In the genomic region with DNA sequence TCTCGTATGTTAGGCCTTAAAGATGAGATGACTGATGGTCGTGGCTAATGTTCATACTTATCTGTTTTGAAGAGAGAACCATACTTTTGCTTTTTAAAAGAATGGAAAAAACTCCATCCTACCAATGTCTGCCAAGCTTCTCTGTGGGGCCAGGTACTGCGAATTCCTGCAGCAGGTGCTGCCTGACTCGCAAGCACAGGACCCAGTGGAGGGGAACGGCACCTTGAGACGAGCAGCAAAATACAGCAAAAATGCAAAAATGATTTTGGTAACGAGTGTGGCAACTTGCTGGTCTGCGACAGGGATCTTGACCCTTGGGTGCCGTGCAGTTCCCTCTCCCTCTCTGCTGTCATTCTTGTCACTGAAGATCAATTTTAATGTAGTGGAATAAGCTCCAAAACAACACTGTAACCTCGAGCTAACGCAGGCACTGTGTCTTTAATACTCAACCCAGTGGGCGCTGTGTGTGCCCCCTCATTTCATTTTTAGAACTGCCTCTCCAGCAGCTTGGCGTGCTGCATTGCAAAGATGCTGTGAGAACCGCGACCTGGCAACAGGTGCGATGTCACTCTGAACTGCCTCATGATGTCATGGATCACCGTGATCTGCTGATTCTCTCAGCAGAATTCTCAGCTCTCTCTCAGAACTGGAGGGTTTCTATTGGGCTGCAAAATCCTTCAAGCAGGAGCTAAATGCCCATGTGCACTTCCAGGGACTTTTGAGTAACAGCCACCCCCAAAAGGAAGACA, we compare ENCODE assay signal across 15 cellular contexts. TPM values are rescaled to one million over a fixed set of nuclear protein-coding genes. Genes with fewer than 3 reads are reported as not detected.
A peak's percentile ranks its signal among the peaks of the same experiment; 100 is the strongest.
DNase-seq lines count a peak whose midpoint lies in the region; ATAC-seq, FAIRE-seq and TF ChIP-seq lines count a peak whose summit lies in the region.
"Had no signal": no experiment of that assay in that cellular context is flagged by ENCODE, and none has a peak within 500 bp of the region (broad histone marks: within the 10 kb centered on the region; RNA-seq: fewer than 3 reads in every experiment).

No MANE protein-coding gene starts in this region.

- no peaks in the 10 kb centered on the region for H3K36me3 ChIP-seq in Karpas-422 (ENCODE audit: insufficient read depth, low read length)
- H3K36me3 ChIP-seq in bronchial epithelial cell (ENCODE audit: control insufficient read depth, insufficient read depth, low read length): peaks cover 6% of the 10 kb centered on the region
- H3K36me3 ChIP-seq in mesenchymal stem cell (ENCODE audit: control insufficient read depth in 1 of 2, insufficient read depth in 2 of 2, low read depth in 1 of 2, low read length in 2 of 2): peaks cover 15 to 41% of the 10 kb centered on the region in 2 experiments

- no peak overlapping the region for H2AK5ac ChIP-seq in mesenchymal stem cell (ENCODE audit: low read length, severe bottlenecking)

- H3K27ac Mint-ChIP-seq in T-cell: no peak overlapping the region
- H3K27ac Mint-ChIP-seq: CD4-positive, alpha-beta memory T cell; IgD-negative memory B cell had no signal

- H4K20me1 ChIP-seq in Karpas-422 (ENCODE audit: insufficient read depth, low read depth, low read length): no peaks in the 10 kb centered on the region

- no peaks in the 10 kb centered on the region for H3K9me2 ChIP-seq in Karpas-422 (replicated peaks; ENCODE audit: insufficient read depth, low read length)

- no peaks in the 10 kb centered on the region for H3K27me3 ChIP-seq in Karpas-422 (ENCODE audit: low read length)
- H3K27me3 ChIP-seq in bronchial epithelial cell (ENCODE audit: control insufficient read depth, insufficient read depth, low read length): no peaks in the 10 kb centered on the region
- no peaks in the 10 kb centered on the region for H3K27me3 ChIP-seq in mesenchymal stem cell (ENCODE audit: control insufficient read depth in 1 of 2, insufficient read depth in 1 of 2, low read length in 2 of 2)
- H3K27me3 ChIP-seq: BE2C had no signal

- no peak overlapping the region for H2BK15ac ChIP-seq in mesenchymal stem cell (ENCODE audit: low read depth, poor library complexity, severe bottlenecking)

- peak overlapping the region; percentile 77 for H3K4me2 ChIP-seq in Karpas-422 (ENCODE audit: low read depth, low read length, poor library complexity, severe bottlenecking)
- no peak overlapping the region for H3K4me2 ChIP-seq in mesenchymal stem cell (ENCODE audit: low read length, poor library complexity, severe bottlenecking)
- H3K4me2 ChIP-seq: A549 had no signal

- no peaks in the 10 kb centered on the region for H3K27me3 Mint-ChIP-seq in T-cell
- H3K27me3 Mint-ChIP-seq: CD4-positive, alpha-beta memory T cell had no signal

- H3K4me3 ChIP-seq in Karpas-422 (ENCODE audit: low read length): peak overlapping the region; percentile 49
- no peak overlapping the region for H3K4me3 ChIP-seq in bronchial epithelial cell (ENCODE audit: low read depth, low read length)
- no peak overlapping the region for H3K4me3 ChIP-seq in mesenchymal stem cell (ENCODE audit: insufficient read depth in 1 of 2, low read depth in 1 of 2, low read length in 2 of 2)
- H3K4me3 ChIP-seq: A549, GM23248 had no signal

- POLR2A ChIA-PET in T-cell (lab: Charles Lee): no interaction called here

- 96% methylated on average over 17 of the region's 17 CpGs for WGBS in mesenchymal stem cell

- peaks cover 70% of the 10 kb centered on the region for H3K4me1 ChIP-seq in Karpas-422 (ENCODE audit: low read length)
- no peaks in the 10 kb centered on the region for H3K4me1 ChIP-seq in mesenchymal stem cell (ENCODE audit: control insufficient read depth, insufficient read depth, low read depth, low read length)
- H3K4me1 ChIP-seq: BE2C had no signal

- H3K4me3 Mint-ChIP-seq in T-cell: no peak overlapping the region
- H3K4me3 Mint-ChIP-seq: CD4-positive, alpha-beta memory T cell had no signal

- H3K4me1 Mint-ChIP-seq in T-cell: peaks cover 10% of the 10 kb centered on the region in 3 donors
- H3K4me1 Mint-ChIP-seq: IgD-negative memory B cell had no signal

- peak overlapping the region; percentile 60 for H3K9ac ChIP-seq in Karpas-422 (ENCODE audit: low read length)
- H3K9ac ChIP-seq in mesenchymal stem cell (ENCODE audit: low read length): no peak overlapping the region
- H3K9ac ChIP-seq: GM23248 had no signal

- no peak overlapping the region for H3K18ac ChIP-seq in mesenchymal stem cell (ENCODE audit: low read depth in 1 of 2, low read length in 2 of 2)

- TF ChIP-seq CTCF in bronchial epithelial cell (IDR thresholded peaks at IDR 0.05; ENCODE audit: insufficient read depth, low read length, severe bottlenecking): no peak

- peak; percentile 75 for DNase-seq in Karpas-422
- no peak for DNase-seq in bronchial epithelial cell (ENCODE audit: low read depth)
- DNase-seq in mesenchymal stem cell: no peak
- no peak for DNase-seq in NK-92 treated with Interleukin-12 subunit alpha and Interleukin-12 subunit beta, amount 100 ng/mL, for 24 hours (lab: John Stamatoyannopoulos, UW)
- DNase-seq in T-cell: no peak
- DNase-seq in NCI-H146 treated with DMSO at 0.1 percent for 48 hours (lab: John Stamatoyannopoulos, UW; ENCODE audit: unreplicated experiment): no peak
- DNase-seq: BE2C; CD4-positive, alpha-beta memory T cell; DMS79; GM23248; H7 had no signal

- H3K23ac ChIP-seq in mesenchymal stem cell (ENCODE audit: low read length in 2 of 2): no peak overlapping the region

- peak overlapping the region; percentile 15; the same call in 1 of the 2 replicates for H2AFZ ChIP-seq in Karpas-422 (ENCODE audit: low read length)
- H2AFZ ChIP-seq in mesenchymal stem cell (ENCODE audit: low read depth, low read length): no peak overlapping the region
- H2AFZ ChIP-seq: GM23248 had no signal

- H3K27ac ChIP-seq in Karpas-422 (ENCODE audit: low read length): peak overlapping the region; percentile 96
- H3K27ac ChIP-seq in mesenchymal stem cell (ENCODE audit: low read length, poor library complexity, severe bottlenecking): no peak overlapping the region
- H3K27ac ChIP-seq: A549, C4-2B, GM23248 had no signal

- no peak overlapping the region for H3K14ac ChIP-seq in mesenchymal stem cell (ENCODE audit: low read length in 2 of 2)

- no peak overlapping the region for H2BK5ac ChIP-seq in mesenchymal stem cell (ENCODE audit: low read depth, low read length, poor library complexity, severe bottlenecking)

- no peak for ATAC-seq in T-cell (replicated peaks in 1 of 4)

- H3K4ac ChIP-seq in mesenchymal stem cell (ENCODE audit: low read depth in 1 of 2, low read length in 2 of 2): no peak overlapping the region

- H3K79me2 ChIP-seq in Karpas-422 (ENCODE audit: low read length): no peaks in the 10 kb centered on the region

- H3K9me3 Mint-ChIP-seq in T-cell: no peaks in the 10 kb centered on the region
- H3K9me3 Mint-ChIP-seq: CD4-positive, alpha-beta memory T cell; IgD-negative memory B cell had no signal

- H2BK120ac ChIP-seq in mesenchymal stem cell (ENCODE audit: low read depth, low read length): no peak overlapping the region

- H3K36me3 Mint-ChIP-seq in T-cell: peaks cover 20% of the 10 kb centered on the region
- H3K36me3 Mint-ChIP-seq: IgD-negative memory B cell had no signal

- CTCF ChIA-PET in T-cell (lab: Charles Lee): interaction anchor here in 1 of 2 donors (0.6 kb wide), 1 partner anchor 15 kb away, joined by 3 read pairs; no protein-coding TSS in a partner anchor

- no peaks in the 10 kb centered on the region for H3K9me3 ChIP-seq in Karpas-422 (ENCODE audit: low read length)
- H3K9me3 ChIP-seq in mesenchymal stem cell (ENCODE audit: control insufficient read depth, low read length): no peaks in the 10 kb centered on the region
- H3K9me3 ChIP-seq: A549, BE2C had no signal

- no peak overlapping the region for H2BK12ac ChIP-seq in mesenchymal stem cell (ENCODE audit: low read length in 2 of 2)

- no peaks in the 10 kb centered on the region for H3K79me1 ChIP-seq in mesenchymal stem cell (replicated peaks; ENCODE audit: low read length, poor library complexity, severe bottlenecking)

- H4K91ac ChIP-seq in mesenchymal stem cell (ENCODE audit: low read length): no peak overlapping the region

- FAIRE-seq in bronchial epithelial cell (lab: Jason Lieb, UNC): peak; percentile 13
- FAIRE-seq: A549, G401.6 had no signal

- H4K8ac ChIP-seq in mesenchymal stem cell (ENCODE audit: low read length): peak overlapping the region; percentile 61

RNA-seq across cellular contexts. Expression of a gene that starts 51.6 kb away (rescaled TPM):
- total RNA-seq in Karpas-422 (2014; rRNA removed; shearing (Covaris generic); ENCODE audit: low replicate concordance): 1.7 and 3.6 TPM in 2 replicates
- 1.6 and 1.7 TPM in 2 replicates for total RNA-seq in bronchial epithelial cell
- polyA plus RNA-seq in mesenchymal stem cell (2013, experiment 1 of 2): 0.43 TPM
- 0.37 TPM for polyA plus RNA-seq in mesenchymal stem cell (2013, experiment 2 of 2)
- total RNA-seq in T-cell: 1 to 10 TPM in 3 of 5 donors, under 1 TPM in 2; 0.47 to 2.8 (median 1.2) TPM
- total RNA-seq: H7 had no signal
